30 cellular contexts compared by ENCODE assay signal in genomic region chr5:25701936-25702335, GRCh38.
"Had no signal": no experiment of that assay in that cellular context is flagged by ENCODE, and none has a peak within 500 bp of the region (broad histone marks: within the 10 kb centered on the region; RNA-seq: fewer than 3 reads in every experiment).

No MANE protein-coding gene starts in this region.

- ATAC-seq: activated naive CD4-positive, alpha-beta T cell treated with anti-CD3 and anti-CD28 coated beads, Interleukin-2, amount 50 U/mL, for 72 hours; activated T-cell treated with anti-CD3 and anti-CD28 coated beads, Interleukin-2, amount 50 U/mL, for 72 hours; esophagus mucosa; heart right ventricle; left lung; mucosa of descending colon; pancreas; stimulated activated effector memory CD8-positive, alpha-beta T cell treated with anti-CD3 and anti-CD28 coated beads, Interleukin-12 subunit alpha, Interleukin-12 subunit beta, amount 100 ng/mL, for 72 hours; stimulated activated naive CD8-positive, alpha-beta T cell treated with anti-CD3 and anti-CD28 coated beads, Interleukin-15, amount 100 ng/mL, for 72 hours had no signal

- H3K9me3 ChIP-seq: breast epithelium, left lung, pancreas, prostate gland, sigmoid colon, thyroid gland, upper lobe of left lung, vagina had no signal

- H3K36me3 ChIP-seq: breast epithelium, heart right ventricle, left lung, pancreas, prostate gland, sigmoid colon, thyroid gland, upper lobe of left lung, vagina had no signal

- H3K4me1 ChIP-seq: breast epithelium, heart right ventricle, left lung, pancreas, prostate gland, sigmoid colon, thyroid gland, upper lobe of left lung, vagina had no signal

- H3K27me3 ChIP-seq: breast epithelium, heart right ventricle, left lung, pancreas, sigmoid colon, thyroid gland, upper lobe of left lung, vagina had no signal

- H3K27ac ChIP-seq: breast epithelium, heart right ventricle, left lung, pancreas, prostate gland, sigmoid colon, thyroid gland, upper lobe of left lung, vagina, VCaP had no signal

- DNase-seq: activated CD4-positive, alpha-beta T cell treated with anti-CD3 and anti-CD28 coated beads for 4 hours; activated CD4-positive, alpha-beta T cell treated with anti-CD3 and anti-CD28 coated beads, Interleukin-2, amount 50 U/mL, for 4 hours; activated naive CD4-positive, alpha-beta T cell; activated T-cell treated with anti-CD3 and anti-CD28 coated beads for 4 hours; activated T-cell treated with anti-CD3 and anti-CD28 coated beads, Interleukin-2, amount 50 U/mL, for 72 hours; central memory CD4-positive, alpha-beta T cell; endodermal cell; foreskin fibroblast; heart right ventricle; kidney glomerular epithelial cell; left lung; mucosa of descending colon; nucleus accumbens; pancreas; retina; sigmoid colon; small intestine; stimulated activated CD4-positive, alpha-beta T cell treated with anti-CD3 and anti-CD28 coated beads, Interleukin-4, amount 100 ng/mL, for 24 hours; stimulated activated naive CD8-positive, alpha-beta T cell treated with anti-CD3 and anti-CD28 coated beads, Interleukin-15, amount 100 ng/mL, for 72 hours; T-helper 9 cell; thyroid gland; upper lobe of left lung had no signal

- H3K4me3 ChIP-seq: breast epithelium, heart right ventricle, left lung, lung, mucosa of descending colon, pancreas, prostate gland, sigmoid colon, thyroid gland, upper lobe of left lung, vagina had no signal
